Comparison of ENCODE assay signal across 12 cellular contexts in the genomic region with DNA sequence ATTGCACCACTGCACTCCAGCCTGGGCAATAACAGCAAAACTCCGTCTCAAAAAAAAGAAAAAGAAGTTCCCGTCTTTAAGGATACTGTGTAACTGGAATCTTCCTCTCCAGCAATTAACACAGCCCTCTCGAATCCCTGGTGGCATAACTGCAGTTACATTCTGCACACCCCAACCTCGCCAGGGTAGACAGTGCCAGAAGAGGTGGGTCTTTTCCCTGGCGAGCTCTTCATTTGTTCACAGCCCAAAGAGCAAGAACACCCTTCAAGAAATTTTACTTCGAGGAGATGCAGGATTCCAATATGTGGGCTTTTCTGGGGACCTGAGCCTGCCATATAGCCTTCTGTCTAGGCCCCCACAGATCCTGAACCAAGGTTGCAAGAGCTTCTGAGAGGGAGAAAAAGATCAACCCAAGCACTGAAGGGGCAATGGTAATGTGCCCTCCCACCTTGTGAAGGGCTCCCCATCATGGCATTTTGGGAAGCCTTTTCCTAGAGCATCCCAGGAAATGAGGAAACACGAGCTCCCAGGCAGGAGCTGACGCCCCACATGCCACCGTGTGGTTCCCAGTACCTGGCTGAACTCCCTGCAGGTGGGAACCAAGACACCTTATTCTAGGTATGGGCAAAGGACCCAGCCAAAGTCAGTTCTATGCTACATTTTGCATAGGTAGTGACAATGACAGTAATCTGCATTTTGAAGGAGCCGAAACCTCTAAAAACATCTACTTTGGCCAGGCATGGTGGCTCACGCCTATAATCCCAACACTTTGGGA. TPM values are rescaled to one million over a fixed set of nuclear protein-coding genes. Genes with fewer than 3 reads are reported as not detected.
DNase-seq lines count a peak whose midpoint lies in the region; ATAC-seq and TF ChIP-seq lines count a peak whose summit lies in the region.
"Had no signal": no experiment of that assay in that cellular context is flagged by ENCODE, and none has a peak within 500 bp of the region (broad histone marks: within the 10 kb centered on the region; RNA-seq: fewer than 3 reads in every experiment).

No MANE protein-coding gene starts in this region.

- ATAC-seq in CD4-positive, CD25-positive, alpha-beta regulatory T cell (ENCODE audit: low read depth in 2 of 2) = no peak
- ATAC-seq in central memory CD8-positive, alpha-beta T cell (replicated peaks; ENCODE audit: extremely low read depth, poor library complexity, severe bottlenecking) = no peak

- H3K4me1 ChIP-seq in CD4-positive, CD25-positive, alpha-beta regulatory T cell (ENCODE audit: control insufficient read depth, insufficient read depth, low read length, poor library complexity, severe bottlenecking) = peaks cover 71% of the 10 kb centered on the region
- peaks cover 80% of the 10 kb centered on the region for H3K4me1 ChIP-seq in Loucy (ENCODE audit: insufficient read depth, low read length, poor library complexity, severe bottlenecking)
- H3K4me1 ChIP-seq in rectal smooth muscle tissue (ENCODE audit: control insufficient read depth, insufficient read depth, low read length) = peaks cover 3% of the 10 kb centered on the region

- H3K27ac Mint-ChIP-seq in CD4-positive, CD25-positive, alpha-beta regulatory T cell = peak overlapping the region; percentile 88 to 93 (median 91)
- peak overlapping the region; percentile 90 for H3K27ac Mint-ChIP-seq in central memory CD8-positive, alpha-beta T cell (ENCODE audit: low read depth)

- peak overlapping the region; percentile 73 for H3K27ac ChIP-seq in CD4-positive, CD25-positive, alpha-beta regulatory T cell (ENCODE audit: insufficient read depth, low read length, poor library complexity, severe bottlenecking)
- H3K27ac ChIP-seq in rectal smooth muscle tissue (ENCODE audit: low read depth, low read length) = peak overlapping the region; percentile 11

- no peaks in the 10 kb centered on the region for H4K20me1 ChIP-seq in Loucy (ENCODE audit: insufficient read depth, low read length, poor library complexity, severe bottlenecking)

- peak overlapping the region; percentile 63 for H3K9ac ChIP-seq in Loucy (ENCODE audit: low read depth, low read length, poor library complexity, severe bottlenecking)
- H3K9ac ChIP-seq in rectal smooth muscle tissue (ENCODE audit: low read length) = no peak overlapping the region

- H3K36me3 ChIP-seq in CD4-positive, CD25-positive, alpha-beta regulatory T cell (ENCODE audit: control insufficient read depth, insufficient read depth, low read length) = no peaks in the 10 kb centered on the region
- H3K36me3 ChIP-seq in Loucy (ENCODE audit: insufficient read depth, low read length) (no peaks in the 10 kb centered on the region), rectal smooth muscle tissue (ENCODE audit: control insufficient read depth, insufficient read depth, low read length) (peaks cover under 1% of the 10 kb centered on the region)

- no peak for TF ChIP-seq CTCF in Loucy (conservative IDR thresholded peaks at IDR 0.05; ENCODE audit: low read length)

- no peak for DNase-seq in CD4-positive, CD25-positive, alpha-beta regulatory T cell
- no peak for DNase-seq in central memory CD8-positive, alpha-beta T cell (ENCODE audit: low spot score in 2 of 2)
- DNase-seq in COLO829 (ENCODE audit: low spot score) = no peak
- no peak for DNase-seq in DMS114 treated with DMSO at 0.1 percent for 48 hours (lab: John Stamatoyannopoulos, UW; ENCODE audit: unreplicated experiment)
- no peak for DNase-seq in globus pallidus (ENCODE audit: low spot score)
- no peak for DNase-seq in DMS 273 (lab: John Stamatoyannopoulos, UW; ENCODE audit: unreplicated experiment)
- DNase-seq: midbrain, NCI-H1048 had no signal

- no peaks in the 10 kb centered on the region for H3K9me3 Mint-ChIP-seq in CD4-positive, CD25-positive, alpha-beta regulatory T cell
- H3K9me3 Mint-ChIP-seq in central memory CD8-positive, alpha-beta T cell = no peaks in the 10 kb centered on the region
- H3K9me3 Mint-ChIP-seq: type B pancreatic cell had no signal

- no peaks in the 10 kb centered on the region for H3K27me3 Mint-ChIP-seq in CD4-positive, CD25-positive, alpha-beta regulatory T cell
- H3K27me3 Mint-ChIP-seq in central memory CD8-positive, alpha-beta T cell = no peaks in the 10 kb centered on the region
- H3K27me3 Mint-ChIP-seq: type B pancreatic cell had no signal

- H3K79me2 ChIP-seq in Loucy (ENCODE audit: insufficient read depth, low read length) = peaks cover 8% of the 10 kb centered on the region; the same call in 1 of the 2 replicates

- H3K9me3 ChIP-seq in CD4-positive, CD25-positive, alpha-beta regulatory T cell (ENCODE audit: control insufficient read depth in 2 of 2, low read length in 2 of 2) = no peaks in the 10 kb centered on the region
- no peaks in the 10 kb centered on the region for H3K9me3 ChIP-seq in Loucy (ENCODE audit: insufficient read depth, low read depth, low read length)

- peaks cover 5 to 94% (median 59%) of the 10 kb centered on the region in 4 donors for H3K4me1 Mint-ChIP-seq in CD4-positive, CD25-positive, alpha-beta regulatory T cell
- H3K4me1 Mint-ChIP-seq in central memory CD8-positive, alpha-beta T cell = peaks cover 73% of the 10 kb centered on the region

- H3K36me3 Mint-ChIP-seq in CD4-positive, CD25-positive, alpha-beta regulatory T cell = no peaks in the 10 kb centered on the region
- H3K36me3 Mint-ChIP-seq in central memory CD8-positive, alpha-beta T cell (ENCODE audit: insufficient read depth) = peaks cover 16% of the 10 kb centered on the region
- H3K36me3 Mint-ChIP-seq: type B pancreatic cell had no signal

- no peak overlapping the region for H2AFZ ChIP-seq in Loucy (ENCODE audit: low read length)

- H3F3A ChIP-seq in Loucy (ENCODE audit: low read depth) = peaks cover 13% of the 10 kb centered on the region

- peak overlapping the region; percentile 45 for H3K4me3 ChIP-seq in CD4-positive, CD25-positive, alpha-beta regulatory T cell (ENCODE audit: low read depth, low read length)
- peak overlapping the region; percentile 57 for H3K4me3 ChIP-seq in Loucy (ENCODE audit: low read length, poor library complexity, severe bottlenecking)
- no peak overlapping the region for H3K4me3 ChIP-seq in rectal smooth muscle tissue (ENCODE audit: low read length)

- H3K27me3 ChIP-seq in CD4-positive, CD25-positive, alpha-beta regulatory T cell (ENCODE audit: control insufficient read depth, insufficient read depth, low read length) = no peaks in the 10 kb centered on the region
- H3K27me3 ChIP-seq in Loucy (ENCODE audit: insufficient read depth, low read length, poor library complexity, severe bottlenecking) = no peaks in the 10 kb centered on the region
- H3K27me3 ChIP-seq in rectal smooth muscle tissue (ENCODE audit: control insufficient read depth, insufficient read depth, low read length) = no peaks in the 10 kb centered on the region

- peak overlapping the region; percentile 81 to 89 (median 87) for H3K4me3 Mint-ChIP-seq in CD4-positive, CD25-positive, alpha-beta regulatory T cell
- H3K4me3 Mint-ChIP-seq in central memory CD8-positive, alpha-beta T cell = peak overlapping the region; percentile 73
- H3K4me3 Mint-ChIP-seq: type B pancreatic cell had no signal

- peak overlapping the region; percentile 71 for H3K4me2 ChIP-seq in Loucy (ENCODE audit: low read depth, low read length, poor library complexity, severe bottlenecking)

- no peaks in the 10 kb centered on the region for H3K9me2 ChIP-seq in Loucy (replicated peaks; ENCODE audit: low read depth, low read length)

RNA-seq across cellular contexts. Expression of a gene that starts 26.9 kb away (rescaled TPM):
- 8.2 TPM for total RNA-seq in CD4-positive, CD25-positive, alpha-beta regulatory T cell
- 1 to 10 TPM; 5.1 to 8.8 (median 7.7) TPM for polyA plus RNA-seq in CD4-positive, CD25-positive, alpha-beta regulatory T cell

RNA-seq across cellular contexts. Expression of a gene that starts 29.4 kb away (rescaled TPM):
- 48.2 TPM for total RNA-seq in CD4-positive, CD25-positive, alpha-beta regulatory T cell
- 100 to 1,000 TPM; 157 to 242 (median 168) TPM for polyA plus RNA-seq in CD4-positive, CD25-positive, alpha-beta regulatory T cell

RNA-seq across cellular contexts. Expression of a gene that starts 43.2 kb away (rescaled TPM):
- 3.2 TPM for total RNA-seq in CD4-positive, CD25-positive, alpha-beta regulatory T cell
- polyA plus RNA-seq in CD4-positive, CD25-positive, alpha-beta regulatory T cell = 1 to 10 TPM in 2 of 4 donors, under 1 TPM in 2; 0.26 to 1.7 (median 0.96) TPM

RNA-seq across cellular contexts. Expression of a gene that starts 56.3 kb away (rescaled TPM):
- 0.49 TPM for total RNA-seq in CD4-positive, CD25-positive, alpha-beta regulatory T cell
- polyA plus RNA-seq in CD4-positive, CD25-positive, alpha-beta regulatory T cell = not detected
- total RNA-seq: glomerular endothelial cell had no signal
